ENCODE assay signal across 22 cellular contexts in genomic region chr6:110595112-110595511, GRCh38.
DNase-seq lines count a peak whose midpoint lies in the region; ATAC-seq and TF ChIP-seq lines count a peak whose summit lies in the region.
"Had no signal": no experiment of that assay in that cellular context is flagged by ENCODE, and none has a peak within 500 bp of the region (broad histone marks: within the 10 kb centered on the region; RNA-seq: fewer than 3 reads in every experiment).

No MANE protein-coding gene starts in this region.

- CTCF ChIA-PET in MCF 10A (lab: Yijun Ruan, JAX) (interaction anchor here (0.6 kb wide), 1 partner anchor 1405 kb away, joined by 4 read pairs; no protein-coding TSS in a partner anchor), mammary epithelial cell (lab: Charles Lee; ENCODE audit: low non-redundant PET) (no interaction called here)

- no peaks in the 10 kb centered on the region for H3K9me3 ChIP-seq in mammary epithelial cell (replicated peaks; ENCODE audit: insufficient read depth, low read length)
- H3K9me3 ChIP-seq in heart right ventricle: no peaks in the 10 kb centered on the region

- H3K27ac ChIP-seq in mammary epithelial cell (ENCODE audit: insufficient read depth, low read depth, low read length) (no peak overlapping the region), VCaP (peak overlapping the region; percentile 91), heart right ventricle (peak overlapping the region in 2 of 10 donors; percentile 10 to 28)
- H3K27ac ChIP-seq: BLaER1 treated with 17β-estradiol and CSF1 and Interleukin-3, amounts not matched to agents 10 nM and 100 nM; GM23248; KMS-11; RWPE1 had no signal

- BruUV-seq in MCF 10A (replicated peaks; lab: Mats Ljungman, UMichigan) (no TSS peak), mammary epithelial cell (replicated peaks; lab: Mats Ljungman, UMichigan) (no TSS peak)

- H3K79me2 ChIP-seq in mammary epithelial cell (ENCODE audit: insufficient read depth, low read length): no peaks in the 10 kb centered on the region

- H3K4me2 ChIP-seq in mammary epithelial cell (ENCODE audit: insufficient read depth, low read depth, low read length): no peak overlapping the region
- H3K4me2 ChIP-seq: BLaER1 treated with 17β-estradiol and CSF1 and Interleukin-3, amounts not matched to agents 10 nM and 100 nM; KMS-11 had no signal

- no peaks in the 10 kb centered on the region for H3K9me3 Mint-ChIP-seq in MCF 10A (ENCODE audit: unreplicated experiment)

- H3K4me3 ChIP-seq in mammary epithelial cell (replicated peaks in 1 of 3; ENCODE audit: insufficient read depth in 1 of 3, low read depth in 2 of 3, low read length in 3 of 3) (no peak overlapping the region), fibroblast of the aortic adventitia (ENCODE audit: low read depth, low read length) (no peak overlapping the region), heart right ventricle (no peak overlapping the region)
- H3K4me3 ChIP-seq: BLaER1 treated with 17β-estradiol and CSF1 and Interleukin-3, amounts not matched to agents 10 nM and 100 nM; GM23248 had no signal

- H3K36me3 ChIP-seq in mammary epithelial cell (ENCODE audit: insufficient read depth, low read length) (no peaks in the 10 kb centered on the region), heart right ventricle (no peaks in the 10 kb centered on the region)
- H3K36me3 ChIP-seq: BLaER1 treated with 17β-estradiol and CSF1 and Interleukin-3, amounts not matched to agents 10 nM and 100 nM had no signal

- POLR2A ChIA-PET in MCF 10A (lab: Yijun Ruan, JAX): interaction anchor here (0.7 to 0.9 kb wide), 2 partner anchors 11 to 66 kb away, joined by 3 read pairs; no protein-coding TSS in a partner anchor

- in situ Hi-C loops in mammary epithelial cell (cut with MboI; ENCODE audit: low sequenced_read_pairs in 2 of 2): no loop called here

- no peaks in the 10 kb centered on the region for H3K27me3 Mint-ChIP-seq in MCF 10A (ENCODE audit: insufficient read depth, unreplicated experiment)
- H3K27me3 Mint-ChIP-seq: CD4-positive, alpha-beta memory T cell had no signal

- no peak overlapping the region for H3K9ac ChIP-seq in mammary epithelial cell (ENCODE audit: insufficient read depth, low read length)
- H3K9ac ChIP-seq: BLaER1 treated with 17β-estradiol and CSF1 and Interleukin-3, amounts not matched to agents 10 nM and 100 nM; GM23248; KMS-11 had no signal

- no peak overlapping the region for H3K27ac Mint-ChIP-seq in MCF 10A (ENCODE audit: low read depth, unreplicated experiment)
- H3K27ac Mint-ChIP-seq: CD4-positive, alpha-beta memory T cell had no signal

- 100% methylated on average over 2 of the region's 2 CpGs for WGBS in mammary epithelial cell (ENCODE audit: low coverage, missing lambda C conversion rate)
- 81 to 90% methylated on average over 2 of the region's 2 CpGs for WGBS in heart right ventricle, 2 donors

- TF ChIP-seq CTCF in MCF 10A (IDR thresholded peaks at IDR 0.05; ENCODE audit: unreplicated experiment) (no peak), mammary epithelial cell (conservative IDR thresholded peaks at IDR 0.05 in 1 of 2, IDR thresholded peaks at IDR 0.05 in 1 of 2; ENCODE audit: extremely low read depth in 1 of 2, insufficient read depth in 1 of 2, low read depth in 1 of 2, low read length in 2 of 2) (no peak), VCaP (conservative IDR thresholded peaks at IDR 0.05) (no peak), fibroblast of the aortic adventitia (IDR thresholded peaks at IDR 0.05; ENCODE audit: insufficient read depth, low read length) (no peak), heart right ventricle (IDR thresholded peaks at IDR 0.05) (no peak)

- H3K27me3 ChIP-seq in mammary epithelial cell (ENCODE audit: insufficient read depth, low read length): no peaks in the 10 kb centered on the region
- H3K27me3 ChIP-seq in heart right ventricle: no peaks in the 10 kb centered on the region
- H3K27me3 ChIP-seq: BLaER1 treated with 17β-estradiol and CSF1 and Interleukin-3, amounts not matched to agents 10 nM and 100 nM had no signal

- ATAC-seq in heart right ventricle: no peak
- ATAC-seq: Panc1 had no signal

- H2AFZ ChIP-seq in mammary epithelial cell (ENCODE audit: low read depth, low read length): no peak overlapping the region
- H2AFZ ChIP-seq: GM23248 had no signal

- intact Hi-C loops in MCF 10A (cut with micrococcal nuclease) (no loop called here), mammary epithelial cell (cut with micrococcal nuclease) (no loop called here), heart right ventricle (cut with DNase I) (no loop called here)

- H4K20me1 ChIP-seq in mammary epithelial cell (ENCODE audit: insufficient read depth, low read length): no peaks in the 10 kb centered on the region
- H4K20me1 ChIP-seq: BLaER1 treated with 17β-estradiol and CSF1 and Interleukin-3, amounts not matched to agents 10 nM and 100 nM had no signal

- peaks cover 9% of the 10 kb centered on the region for H3K36me3 Mint-ChIP-seq in MCF 10A (ENCODE audit: insufficient read depth, unreplicated experiment)

- dilution Hi-C loops in mammary epithelial cell (cut with HindIII; ENCODE audit: low sequenced_read_pairs): no loop called here

- DNase-seq in MCF 10A (ENCODE audit: unreplicated experiment) (peak; percentile 17), mammary epithelial cell (no peak), fibroblast of the aortic adventitia (ENCODE audit: low read depth) (peak; percentile 37), heart right ventricle (no peak), NCI-H2227 treated with DMSO at 0.1 percent for 48 hours (lab: John Stamatoyannopoulos, UW) (no peak), dedifferentiated amniotic fluid mesenchymal stem cell (ENCODE audit: extremely low spot score) (no peak)
- DNase-seq: 8988T; CD4-positive, alpha-beta memory T cell; COR-L47; DMS53; GM23248; H7; IMR-90; NCI-H2029; NCI-H446 treated with DMSO at 0.1 percent for 48 hours; NCI-H526 treated with DMSO at 0.1 percent for 48 hours; SHP77 had no signal

- no peaks in the 10 kb centered on the region for H3K4me1 Mint-ChIP-seq in MCF 10A (ENCODE audit: insufficient read depth, unreplicated experiment)

- no peak overlapping the region for H3K4me3 Mint-ChIP-seq in MCF 10A (ENCODE audit: unreplicated experiment)
- H3K4me3 Mint-ChIP-seq: CD4-positive, alpha-beta memory T cell had no signal

- no peaks in the 10 kb centered on the region for H3K4me1 ChIP-seq in mammary epithelial cell (ENCODE audit: insufficient read depth, low read length)
- H3K4me1 ChIP-seq in heart right ventricle: peaks cover 0 to 30% (median 0%) of the 10 kb centered on the region in 9 donors

Comparison
In these comparisons a context has a peak if more than half of its experiments do, and no peak if none do; other contexts are left out.
1. DNase-seq: peak in MCF 10A (single experiment) and fibroblast of the aortic adventitia (single experiment); none in mammary epithelial cell (single experiment), heart right ventricle (0 of 2), NCI-H2227 treated with DMSO at 0.1 percent for 48 hours (single experiment) and dedifferentiated amniotic fluid mesenchymal stem cell (single experiment).